Comparison of ENCODE assay signal across 1 cellular context in the genomic region with DNA sequence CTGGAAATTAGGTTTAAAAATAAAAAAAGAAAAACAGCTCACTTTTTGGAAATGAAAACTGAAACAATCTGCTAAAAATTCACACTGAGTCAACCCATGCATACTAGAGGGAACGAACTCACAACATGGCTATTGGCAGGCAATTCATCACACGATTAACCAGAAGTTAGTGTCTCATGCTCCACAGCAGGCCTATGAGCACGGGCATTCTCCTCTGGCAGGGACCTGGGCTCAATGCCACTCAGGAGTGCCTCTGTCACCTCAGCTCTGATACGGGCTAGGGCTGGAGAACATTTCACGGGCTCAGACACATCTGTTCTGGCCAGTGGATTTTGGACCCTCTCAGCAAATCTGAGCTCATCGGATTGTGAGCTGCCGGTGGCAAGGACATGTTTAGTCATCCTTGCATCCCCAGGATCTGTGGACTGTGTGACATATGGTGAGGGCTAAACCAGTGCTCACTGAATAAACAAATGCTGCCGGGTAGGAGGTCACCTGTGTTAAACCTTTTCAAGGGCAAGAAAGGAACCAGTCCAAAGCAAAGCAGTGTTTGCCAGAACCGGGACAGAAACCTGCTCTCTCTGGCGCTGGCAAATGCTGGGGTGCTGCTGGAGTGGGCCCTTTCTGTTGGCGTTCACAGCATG.
A peak's percentile ranks its signal among the peaks of the same experiment; 100 is the strongest.
TF ChIP-seq lines count a peak whose summit lies in the region.

No MANE protein-coding gene starts in this region.

TF ChIP-seq in HepG2, 621 proteins besides CTCF, POLR2A, EP300 and RAD21 (continued from another document):
- TF ChIP-seq, protein P1, sequence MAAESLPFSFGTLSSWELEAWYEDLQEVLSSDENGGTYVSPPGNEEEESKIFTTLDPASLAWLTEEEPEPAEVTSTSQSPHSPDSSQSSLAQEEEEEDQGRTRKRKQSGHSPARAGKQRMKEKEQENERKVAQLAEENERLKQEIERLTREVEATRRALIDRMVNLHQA (CRISPR knock-in tag; IDR thresholded peaks at IDR 0.05): no peak
- TF ChIP-seq KMT2A (CRISPR knock-in tag; IDR thresholded peaks at IDR 0.05): 0 out of 2 replicates have a peak, but pooled peaks have one; percentile 26
- TF ChIP-seq ZNF282 (IDR thresholded peaks at IDR 0.05; ENCODE audit: partially characterized antibody): no peak
- TF ChIP-seq, protein P2, sequence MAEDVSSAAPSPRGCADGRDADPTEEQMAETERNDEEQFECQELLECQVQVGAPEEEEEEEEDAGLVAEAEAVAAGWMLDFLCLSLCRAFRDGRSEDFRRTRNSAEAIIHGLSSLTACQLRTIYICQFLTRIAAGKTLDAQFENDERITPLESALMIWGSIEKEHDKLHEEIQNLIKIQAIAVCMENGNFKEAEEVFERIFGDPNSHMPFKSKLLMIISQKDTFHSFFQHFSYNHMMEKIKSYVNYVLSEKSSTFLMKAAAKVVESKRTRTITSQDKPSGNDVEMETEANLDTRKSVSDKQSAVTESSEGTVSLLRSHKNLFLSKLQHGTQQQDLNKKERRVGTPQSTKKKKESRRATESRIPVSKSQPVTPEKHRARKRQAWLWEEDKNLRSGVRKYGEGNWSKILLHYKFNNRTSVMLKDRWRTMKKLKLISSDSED (CRISPR knock-in tag; IDR thresholded peaks at IDR 0.05): no peak
- no peak for TF ChIP-seq ZNF484 (CRISPR knock-in tag; IDR thresholded peaks at IDR 0.05; ENCODE audit: borderline replicate concordance, low read depth)
- TF ChIP-seq ZNF619 (CRISPR knock-in tag; IDR thresholded peaks at IDR 0.05): no peak; the same call in 1 of the 2 replicates
- 0 out of 2 replicates have a peak, but pooled peaks have one; percentile 48 for TF ChIP-seq HIVEP1 (CRISPR knock-in tag; IDR thresholded peaks at IDR 0.05)
- peak; percentile 64; the same call in 1 of the 2 replicates for TF ChIP-seq MYC (CRISPR knock-in tag; IDR thresholded peaks at IDR 0.05; ENCODE audit: borderline replicate concordance)
- no peak for TF ChIP-seq GABPA (IDR thresholded peaks at IDR 0.05; ENCODE audit: low read depth, low read length)
- TF ChIP-seq GABPA (CRISPR knock-in tag; IDR thresholded peaks at IDR 0.05; ENCODE audit: low read depth): peak; percentile 45; the same call in 1 of the 2 replicates
- TF ChIP-seq ZSCAN21 (CRISPR knock-in tag; IDR thresholded peaks at IDR 0.05; ENCODE audit: borderline replicate concordance): 0 out of 2 replicates have a peak, but pooled peaks have one; percentile 47
- TF ChIP-seq ZFP36L1 (CRISPR knock-in tag; IDR thresholded peaks at IDR 0.05): no peak
- TF ChIP-seq ZNF468 (CRISPR knock-in tag; IDR thresholded peaks at IDR 0.05): no peak
- no peak for TF ChIP-seq TEAD2 (CRISPR knock-in tag; IDR thresholded peaks at IDR 0.05)
- TF ChIP-seq POLR2AphosphoS2 (IDR thresholded peaks at IDR 0.05; ENCODE audit: low read depth, low read length): no peak
- no peak for TF ChIP-seq ARHGAP35 (CRISPR knock-in tag; IDR thresholded peaks at IDR 0.05; ENCODE audit: borderline replicate concordance)
- no peak for TF ChIP-seq ZNF724P (CRISPR knock-in tag; IDR thresholded peaks at IDR 0.05; ENCODE audit: borderline replicate concordance)
